In genomic region chr20:62018437-62019143, GRCh38 we compare ENCODE assay signal across 21 cellular contexts. TPM values are rescaled to one million over a fixed set of nuclear protein-coding genes. Genes with fewer than 3 reads are reported as not detected.
DNase-seq lines count a peak whose midpoint lies in the region; ATAC-seq, FAIRE-seq and TF ChIP-seq lines count a peak whose summit lies in the region.
"Had no signal": no experiment of that assay in that cellular context is flagged by ENCODE, and none has a peak within 500 bp of the region (broad histone marks: within the 10 kb centered on the region; RNA-seq: fewer than 3 reads in every experiment).

No MANE protein-coding gene starts in this region.

- BruUV-seq in HepG2 (replicated peaks; lab: Mats Ljungman, UMichigan): no TSS peak

- no peaks in the 10 kb centered on the region for H3F3A ChIP-seq in GM23338 (replicated peaks; ENCODE audit: low read depth)

- ATAC-seq in GM23338 (no peak), WTC11 (no peak), HepG2 (no peak)

- TF ChIP-seq CTCF in GM23338 (conservative IDR thresholded peaks at IDR 0.05; ENCODE audit: low read depth in 2 of 2): no peak
- TF ChIP-seq CTCF in WTC11 (IDR thresholded peaks at IDR 0.05): no peak
- TF ChIP-seq CTCF in HepG2 (CRISPR knock-in tag; IDR thresholded peaks at IDR 0.05): no peak

- H3K79me2 ChIP-seq in GM23338 (replicated peaks; ENCODE audit: insufficient read depth): peaks cover 93% of the 10 kb centered on the region
- peaks cover 79% of the 10 kb centered on the region for H3K79me2 ChIP-seq in HepG2 (ENCODE audit: insufficient read depth, low read length)

- H3K36me3 ChIP-seq in GM23338 (ENCODE audit: insufficient read depth): no peaks in the 10 kb centered on the region
- H3K36me3 ChIP-seq in HepG2 (replicated peaks in 1 of 2; ENCODE audit: control insufficient read depth in 1 of 2, insufficient read depth in 2 of 2, low read length in 2 of 2): peaks cover 6 to 11% of the 10 kb centered on the region in 2 experiments
- no peaks in the 10 kb centered on the region for H3K36me3 ChIP-seq in skeletal muscle satellite cell (ENCODE audit: insufficient read depth, low read length)
- H3K36me3 ChIP-seq: SJCRH30 had no signal

- H3K36me3 Mint-ChIP-seq in GM23338 (ENCODE audit: low read depth): peaks cover 2% of the 10 kb centered on the region; the same call in 1 of the 3 replicates
- no peaks in the 10 kb centered on the region for H3K36me3 Mint-ChIP-seq in WTC11

- TF ChIP-seq EP300 in HepG2 (IDR thresholded peaks at IDR 0.05; ENCODE audit: low read depth in 2 of 2, low read length in 2 of 2) (no peak), HepG2 (CRISPR knock-in tag; IDR thresholded peaks at IDR 0.05; ENCODE audit: borderline replicate concordance) (no peak)

- intact Hi-C loops in HepG2 (cut with micrococcal nuclease; ENCODE audit: unreplicated experiment): no loop called here

- H2AFZ ChIP-seq in GM23338: no peak overlapping the region
- H2AFZ ChIP-seq in HepG2 (ENCODE audit: low read length): no peak overlapping the region

- H3K4me3 ChIP-seq in GM23338 (no peak overlapping the region), HepG2 (replicated peaks in 1 of 3; ENCODE audit: insufficient read depth in 1 of 3, low read depth in 2 of 3, low read length in 3 of 3) (no peak overlapping the region), skeletal muscle satellite cell (ENCODE audit: low read length) (no peak overlapping the region)
- H3K4me3 ChIP-seq: SJCRH30 had no signal

- DNase-seq in GM23338 (ENCODE audit: low spot score): no peak
- no peak for DNase-seq in WTC11 (ENCODE audit: low spot score)
- DNase-seq in HepG2 (ENCODE audit: low spot score): no peak
- DNase-seq in KG1 (lab: John Stamatoyannopoulos, UW): no peak
- no peak for DNase-seq in ACHN
- DNase-seq in activated T-cell treated with anti-CD3 and anti-CD28 coated beads, Interleukin-2, amount 50 U/mL, for 48 hours: no peak
- DNase-seq: DMS53, GDM1, HFFc6, KBM-7, NCI-H1092 treated with DMSO at 0.1 percent for 48 hours, NCI-H1436 treated with DMSO at 0.1 percent for 48 hours, NCI-H1930, NCI-H345, NCI-H524, NCI-H774, SJCRH30 had no signal

- H3K27me3 Mint-ChIP-seq in GM23338 (ENCODE audit: insufficient read depth, low read depth, poor library complexity): peaks cover 16% of the 10 kb centered on the region
- H3K27me3 Mint-ChIP-seq in WTC11 (ENCODE audit: low read depth): no peaks in the 10 kb centered on the region

- H3K4me1 ChIP-seq in GM23338 (ENCODE audit: insufficient read depth): no peaks in the 10 kb centered on the region
- H3K4me1 ChIP-seq in HepG2 (ENCODE audit: insufficient read depth, low read length): peaks cover 32% of the 10 kb centered on the region
- H3K4me1 ChIP-seq in skeletal muscle satellite cell (ENCODE audit: control insufficient read depth, insufficient read depth, low read length): peaks cover 6% of the 10 kb centered on the region

- no peak overlapping the region for H3K4me3 Mint-ChIP-seq in GM23338
- H3K4me3 Mint-ChIP-seq in WTC11: no peak overlapping the region
- H3K4me3 Mint-ChIP-seq: CD14-positive monocyte, HFFc6 had no signal

- H3K9me3 ChIP-seq in HepG2 (ENCODE audit: low read length) (no peaks in the 10 kb centered on the region), skeletal muscle satellite cell (replicated peaks; ENCODE audit: low read length) (no peaks in the 10 kb centered on the region)
- H3K9me3 ChIP-seq: SJCRH30 had no signal

- H3K4me2 ChIP-seq in GM23338 (no peak overlapping the region), HepG2 (ENCODE audit: low read depth, low read length) (no peak overlapping the region), skeletal muscle satellite cell (ENCODE audit: low read length) (peak overlapping the region; percentile 40)

- H3K27ac Mint-ChIP-seq in GM23338: no peak overlapping the region
- H3K27ac Mint-ChIP-seq in WTC11: peak overlapping the region; percentile 91
- H3K27ac Mint-ChIP-seq: HFFc6 had no signal

- H4K20me1 ChIP-seq in GM23338 (replicated peaks; ENCODE audit: insufficient read depth): peaks cover 59% of the 10 kb centered on the region
- H4K20me1 ChIP-seq in HepG2 (ENCODE audit: insufficient read depth, low read length): peaks cover 22% of the 10 kb centered on the region; the same call in 1 of the 2 replicates

- H3K9me2 ChIP-seq in GM23338 (ENCODE audit: insufficient read depth): no peaks in the 10 kb centered on the region

- H3K9ac ChIP-seq in HepG2 (ENCODE audit: insufficient read depth, low read depth, low read length) (no peak overlapping the region), skeletal muscle satellite cell (ENCODE audit: low read depth, low read length) (no peak overlapping the region)

- TF ChIP-seq POLR2A in HepG2 (IDR thresholded peaks at IDR 0.05; ENCODE audit: insufficient read depth in 1 of 2, low read depth in 2 of 2, low read length in 2 of 2): no peak

- in situ Hi-C loops in HepG2 (cut with HindIII; ENCODE audit: extremely low pct_ligation_motif_present, low pct_unique_long_range_greater_than_20kb): no loop called here
- in situ Hi-C loops in ACHN (cut with HindIII; ENCODE audit: low pct_ligation_motif_present, low pct_unique_long_range_greater_than_20kb, low sequenced_read_pairs): no loop called here

- H3K27me3 ChIP-seq in GM23338 (ENCODE audit: insufficient read depth) (no peaks in the 10 kb centered on the region), HepG2 (ENCODE audit: control insufficient read depth in 1 of 2, insufficient read depth in 2 of 2, low read length in 2 of 2) (no peaks in the 10 kb centered on the region), skeletal muscle satellite cell (ENCODE audit: control insufficient read depth, insufficient read depth, low read length) (no peaks in the 10 kb centered on the region)
- H3K27me3 ChIP-seq: SJCRH30 had no signal

- H3K9me3 Mint-ChIP-seq in GM23338 (no peaks in the 10 kb centered on the region), WTC11 (no peaks in the 10 kb centered on the region)
- H3K9me3 Mint-ChIP-seq: HFFc6 had no signal

- POLR2A ChIA-PET in WTC11 (lab: Charles Lee) (interaction anchor here (0.6 kb wide), 1 partner anchor 31 kb away, joined by 3 read pairs; no protein-coding TSS in a partner anchor), HepG2 (lab: Yijun Ruan, JAX) (interaction anchor here (0.8 kb wide), 1 partner anchor 48 kb away, joined by 4 read pairs; no protein-coding TSS in a partner anchor)

- H3K27ac ChIP-seq in GM23338 (ENCODE audit: low read depth) (peak overlapping the region; percentile 26; the same call in 1 of the 2 replicates), HepG2 (ENCODE audit: extremely low read length, insufficient read depth, low read length) (no peak overlapping the region)
- H3K27ac ChIP-seq: SJCRH30 had no signal

- H3K4me1 Mint-ChIP-seq in GM23338 (peaks cover 20% of the 10 kb centered on the region), WTC11 (peaks cover 19% of the 10 kb centered on the region)

- CTCF ChIA-PET in WTC11 (lab: Charles Lee) (interaction anchor here (1.6 kb wide), 1 partner anchor 8 kb away, joined by 3 read pairs; no protein-coding TSS in a partner anchor), HepG2 (lab: Yijun Ruan, JAX; ENCODE audit: low intra/inter-chr PET ratio, low total read pairs) (no interaction called here)

- no peak for FAIRE-seq in HepG2 (lab: Jason Lieb, UNC)
- FAIRE-seq: GM18507, H54 had no signal

- TF ChIP-seq RAD21 in HepG2 (CRISPR knock-in tag; IDR thresholded peaks at IDR 0.05): no peak

- WGBS in HepG2 (ENCODE audit: low lambda C conversion rate): 94% methylated on average over 23 of the region's 23 CpGs

TF ChIP-seq in GM23338, 12 proteins besides CTCF, POLR2A, EP300 and RAD21 (continues in another document):
- no peak for TF ChIP-seq ZNF331 (CRISPR knock-in tag; IDR thresholded peaks at IDR 0.05; ENCODE audit: low read depth)
- TF ChIP-seq EZH2 (IDR thresholded peaks at IDR 0.05; ENCODE audit: low read depth, unreplicated experiment): no peak
- no peak for TF ChIP-seq NANOG (IDR thresholded peaks at IDR 0.05; ENCODE audit: borderline replicate concordance)

TF ChIP-seq in WTC11, 78 proteins besides CTCF, POLR2A, EP300 and RAD21 (continues in another document):
- TF ChIP-seq ZNF317 (CRISPR knock-in tag; IDR thresholded peaks at IDR 0.05; ENCODE audit: borderline replicate concordance, low read depth) (no peak), SMAD4 (CRISPR knock-in tag; IDR thresholded peaks at IDR 0.05) (no peak)

TF ChIP-seq in HepG2, 621 proteins besides CTCF, POLR2A, EP300 and RAD21 (continues in another document):
- TF ChIP-seq AGO2 (optimal IDR thresholded peaks at IDR 0.05; ENCODE audit: low read depth, low read length): peak; percentile 17
- TF ChIP-seq NRL (CRISPR knock-in tag; IDR thresholded peaks at IDR 0.05; ENCODE audit: borderline replicate concordance): peak; percentile 26; the same call in 1 of the 2 replicates
- peak; percentile 18 for TF ChIP-seq MED8 (CRISPR knock-in tag; IDR thresholded peaks at IDR 0.05; ENCODE audit: insufficient replicate concordance)
- no peak for TF ChIP-seq ZNF460 (CRISPR knock-in tag; IDR thresholded peaks at IDR 0.05; ENCODE audit: borderline replicate concordance)

RNA-seq across cellular contexts. Expression of gene TAF4, which starts 47.1 kb away (rescaled TPM):
- 33.9 and 60.0 TPM in 2 replicates for total RNA-seq in GM23338 (2014; rRNA removed; shearing (Covaris generic))
- polyA plus RNA-seq in GM23338 (2016; fragmentation: Nextera tagmentation; extraction: Ambion mirVana) (7.2 and 7.8 TPM in 2 replicates), HepG2 (2011; rRNA removed) (5.9 and 6.6 TPM in 2 replicates)
- total RNA-seq in WTC11 (2021) (31.0 to 34.4 TPM (median 33.7 TPM) in 3 replicates), HepG2 (2016; rRNA removed; fragmentation: Illumina TruSeq; extraction: Trizol) (12.0 and 12.2 TPM in 2 replicates)
- total RNA-seq in HepG2 (2016; cell fraction: cytosol; rRNA removed; fragmentation: Illumina TruSeq; extraction: Trizol; ENCODE audit: low read depth): 13.2 and 13.9 TPM in 2 replicates
- total RNA-seq in HepG2 (2016; cell fraction: insoluble cytoplasmic fraction; rRNA removed; fragmentation: Illumina TruSeq; extraction: Trizol): 10.5 and 10.7 TPM in 2 replicates
- total RNA-seq in HepG2 (2016; cell fraction: membrane; rRNA removed; fragmentation: Illumina TruSeq; extraction: Trizol): 14.0 and 18.0 TPM in 2 replicates
- 14.1 and 16.1 TPM in 2 replicates for total RNA-seq in HepG2 (2016; cell fraction: nucleus; rRNA removed; fragmentation: Illumina TruSeq; extraction: Trizol)
- 5.5 and 6.6 TPM in 2 replicates for polyA plus RNA-seq in HepG2 (2011; cell fraction: cytosol; rRNA removed)
- 27.0 and 32.1 TPM in 2 replicates for polyA plus RNA-seq in HepG2 (2011; cell fraction: nucleus; rRNA removed)
- 18.4 and 21.6 TPM in 2 replicates for polyA plus RNA-seq in HepG2 (2012)
- polyA plus RNA-seq in HepG2 (2016; cell fraction: cytosol; fragmentation: Illumina TruSeq; extraction: Trizol; ENCODE audit: low read depth): 2.0 and 2.2 TPM in 2 replicates
- polyA plus RNA-seq in HepG2 (2016; cell fraction: insoluble cytoplasmic fraction; fragmentation: Illumina TruSeq; extraction: Trizol; ENCODE audit: low read depth): 19.2 and 31.8 TPM in 2 replicates
- 8.0 and 10.2 TPM in 2 replicates for polyA plus RNA-seq in HepG2 (2016; cell fraction: membrane; fragmentation: Illumina TruSeq; extraction: Trizol; ENCODE audit: low read depth)
- polyA plus RNA-seq in HepG2 (2016; cell fraction: nucleus; fragmentation: Illumina TruSeq; extraction: Trizol; ENCODE audit: insufficient read depth, low read depth): 44.2 and 48.9 TPM in 2 replicates
- polyA minus RNA-seq in HepG2 (2011; rRNA and poly(A)+ RNA removed; ENCODE audit: low replicate concordance): 9.9 and 36.8 TPM in 2 replicates
- polyA minus RNA-seq in HepG2 (2011; cell fraction: cytosol; rRNA and poly(A)+ RNA removed): 21.1 and 21.8 TPM in 2 replicates
- polyA minus RNA-seq in HepG2 (2011; cell fraction: nucleus; rRNA and poly(A)+ RNA removed): 21.1 and 25.4 TPM in 2 replicates
- 3.7 and 6.8 TPM in 2 replicates for total RNA-seq in skeletal muscle satellite cell (2012; rRNA removed)
